ENCODE assay signal across 18 cellular contexts in the genomic region with DNA sequence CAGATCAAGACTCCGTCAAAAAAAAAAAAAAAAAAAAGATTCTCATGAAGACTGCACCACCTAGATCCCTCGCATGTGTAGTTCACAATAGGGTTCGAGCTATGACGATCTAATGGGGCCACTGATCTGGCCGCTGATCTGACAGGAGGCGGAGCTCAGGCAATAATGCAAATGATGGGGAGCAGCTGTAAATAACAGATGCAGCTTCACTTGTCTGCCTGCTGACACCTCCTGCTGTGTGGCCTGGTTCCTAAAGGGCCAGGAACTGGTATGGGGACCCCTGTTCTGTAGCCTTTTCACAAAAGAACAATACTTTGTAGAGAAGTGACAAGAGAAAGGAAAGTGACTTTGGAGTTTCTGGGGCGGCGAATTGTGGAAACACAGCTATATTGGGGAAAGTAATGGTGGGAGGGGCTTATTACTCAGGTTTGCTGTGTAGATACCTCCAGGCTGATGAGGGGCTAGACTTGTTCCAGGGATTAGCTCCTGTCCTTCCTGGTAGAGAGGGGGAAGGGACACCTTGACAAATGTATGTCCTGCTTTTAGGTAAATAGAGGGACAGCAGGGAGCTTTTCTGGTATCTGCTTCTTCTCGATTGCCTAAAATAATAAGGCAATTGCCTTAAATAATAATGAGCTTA. TPM values are rescaled to one million over a fixed set of nuclear protein-coding genes. Genes with fewer than 3 reads are reported as not detected.
DNase-seq lines count a peak whose midpoint lies in the region; ATAC-seq and TF ChIP-seq lines count a peak whose summit lies in the region.
"Had no signal": no experiment of that assay in that cellular context is flagged by ENCODE, and none has a peak within 500 bp of the region (broad histone marks: within the 10 kb centered on the region; RNA-seq: fewer than 3 reads in every experiment).

No MANE protein-coding gene starts in this region.

- H3K4me3 ChIP-seq in HUES48 (ENCODE audit: low read depth, low read length): no peak overlapping the region
- H3K4me3 ChIP-seq in endodermal cell (ENCODE audit: low read length): no peak overlapping the region

- no peak overlapping the region for H3K4me3 Mint-ChIP-seq in endodermal cell
- no peak overlapping the region for H3K4me3 Mint-ChIP-seq in nephron progenitor cell
- H3K4me3 Mint-ChIP-seq: T-cell had no signal

- no peak for ATAC-seq in HG03378 (IDR thresholded peaks at IDR 0.05; ENCODE audit: unreplicated experiment)
- ATAC-seq: SK-N-SH treated with all-trans-retinoic acid at 6 μM for 48 hours, T-cell had no signal

- H3K27ac Mint-ChIP-seq in endodermal cell: peak overlapping the region; percentile 5
- H3K27ac Mint-ChIP-seq in nephron progenitor cell: peak overlapping the region; percentile 11
- H3K27ac Mint-ChIP-seq: T-cell had no signal

- peaks cover 7% of the 10 kb centered on the region for H3K27me3 Mint-ChIP-seq in endodermal cell (ENCODE audit: insufficient read depth)
- H3K27me3 Mint-ChIP-seq in nephron progenitor cell (ENCODE audit: low read depth, poor library complexity): peaks cover 13% of the 10 kb centered on the region

- H3K4me1 Mint-ChIP-seq in endodermal cell (peaks cover 17% of the 10 kb centered on the region), nephron progenitor cell (peaks cover 26% of the 10 kb centered on the region)
- H3K4me1 Mint-ChIP-seq: T-cell had no signal

- H3K9me3 Mint-ChIP-seq in endodermal cell (peaks cover 4% of the 10 kb centered on the region), nephron progenitor cell (peaks cover 13% of the 10 kb centered on the region)
- H3K9me3 Mint-ChIP-seq: T-cell had no signal

- WGBS in endodermal cell (ENCODE audit: insufficient coverage in 1 of 2, insufficient read length in 1 of 2), 2 experiments: 47 to 72% methylated on average over 6 to 9 of the region's 9 CpGs

- H3K36me3 Mint-ChIP-seq in endodermal cell (ENCODE audit: low read depth) (no peaks in the 10 kb centered on the region), nephron progenitor cell (ENCODE audit: low read depth) (peaks cover 11% of the 10 kb centered on the region)
- H3K36me3 Mint-ChIP-seq: T-cell had no signal

- H3K9ac ChIP-seq in HUES48 (ENCODE audit: low read depth, low read length): no peak overlapping the region
- H3K9ac ChIP-seq in endodermal cell (ENCODE audit: extremely low read depth, low read length, poor library complexity, severe bottlenecking): no peak overlapping the region

- H3K27ac ChIP-seq in HUES48 (ENCODE audit: low read depth, low read length): peak overlapping the region; percentile 31
- no peak overlapping the region for H3K27ac ChIP-seq in endodermal cell (ENCODE audit: low read depth, low read length)
- H3K27ac ChIP-seq: C4-2B had no signal

- H3K36me3 ChIP-seq in HUES48 (ENCODE audit: control insufficient read depth, insufficient read depth, low read length) (no peaks in the 10 kb centered on the region), endodermal cell (ENCODE audit: control insufficient read depth, insufficient read depth, low read length) (no peaks in the 10 kb centered on the region)

- TF ChIP-seq CTCF in endodermal cell (conservative IDR thresholded peaks at IDR 0.05): no peak
- TF ChIP-seq CTCF in nephron progenitor cell (IDR thresholded peaks at IDR 0.05): no peak

- H3K9me3 ChIP-seq in HUES48 (ENCODE audit: control insufficient read depth, insufficient read depth, low read length) (no peaks in the 10 kb centered on the region), endodermal cell (ENCODE audit: control insufficient read depth, low read length) (no peaks in the 10 kb centered on the region)

- DNase-seq in NCI-H526 treated with DMSO at 0.1 percent for 48 hours (lab: John Stamatoyannopoulos, UW) (peak; percentile 6), endodermal cell (peak; percentile 78), nephron progenitor cell (no peak), NCI-H774 (lab: John Stamatoyannopoulos, UW) (no peak), mucosa of gallbladder (ENCODE audit: low spot score) (no peak)
- DNase-seq in NK-92 treated with Interleukin-12 subunit alpha and Interleukin-12 subunit beta, amount 100 ng/mL, for 24 hours (lab: John Stamatoyannopoulos, UW): no peak
- DNase-seq: ACHN, AML-193, DMS79 treated with DMSO at 0.1 percent for 48 hours, NCI-H1105 treated with DMSO at 0.1 percent for 48 hours, NCI-H1694, NCI-H226, SHP77, T-cell had no signal

- peaks cover 35% of the 10 kb centered on the region for H3K4me1 ChIP-seq in HUES48 (ENCODE audit: control insufficient read depth, insufficient read depth, low read length)
- H3K4me1 ChIP-seq in endodermal cell (ENCODE audit: control insufficient read depth, insufficient read depth, low read length): no peaks in the 10 kb centered on the region

- no peaks in the 10 kb centered on the region for H3K27me3 ChIP-seq in HUES48 (ENCODE audit: control insufficient read depth, insufficient read depth, low read length)
- H3K27me3 ChIP-seq in endodermal cell (ENCODE audit: control insufficient read depth, insufficient read depth, low read length, poor library complexity, severe bottlenecking): no peaks in the 10 kb centered on the region

RNA-seq across cellular contexts. Expression of gene HAPSTR1, which starts 57.1 kb away (rescaled TPM):
- total RNA-seq in endodermal cell (10 to 100 TPM; 60.9 to 68.5 TPM), mucosa of gallbladder (55.2 TPM)
- polyA plus RNA-seq in endodermal cell (2013, experiment 1 of 2): 34.8 TPM
- polyA plus RNA-seq in endodermal cell (2013, experiment 2 of 2): 35.4 TPM

Comparison
In these comparisons a context has a peak if more than half of its experiments do, and no peak if none do; other contexts are left out.
1. DNase-seq: peak in NCI-H526 treated with DMSO at 0.1 percent for 48 hours (single experiment) and endodermal cell (single experiment); none in nephron progenitor cell (single experiment), NCI-H774 (single experiment), mucosa of gallbladder (single experiment) and NK-92 treated with Interleukin-12 subunit alpha and Interleukin-12 subunit beta, amount 100 ng/mL, for 24 hours (single experiment).